In genomic region chr11:134393638-134394037, GRCh38 we compare ENCODE assay signal across 11 cellular contexts. TPM values are rescaled to one million over a fixed set of nuclear protein-coding genes. Genes with fewer than 3 reads are reported as not detected.
DNase-seq lines count a peak whose midpoint lies in the region; ATAC-seq and TF ChIP-seq lines count a peak whose summit lies in the region.
"Had no signal": no experiment of that assay in that cellular context is flagged by ENCODE, and none has a peak within 500 bp of the region (broad histone marks: within the 10 kb centered on the region; RNA-seq: fewer than 3 reads in every experiment).

No MANE protein-coding gene starts in this region.

- 45% methylated on average over 14 of the region's 14 CpGs for WGBS in hepatocyte (ENCODE audit: low lambda C conversion rate, missing lambda C conversion rate)
- WGBS in spleen, 5 donors: 41 to 50% (median 43%) methylated on average over 13 to 14 of the region's 14 CpGs

- no peaks in the 10 kb centered on the region for H3K36me3 ChIP-seq in PC-3 (ENCODE audit: low read depth, low read length)
- H3K36me3 ChIP-seq in hepatocyte (replicated peaks; ENCODE audit: insufficient read depth, low read depth): no peaks in the 10 kb centered on the region
- no peaks in the 10 kb centered on the region for H3K36me3 ChIP-seq in spleen

- H3K27ac ChIP-seq in PC-3 (ENCODE audit: low read length): no peak overlapping the region
- H3K27ac ChIP-seq in hepatocyte: no peak overlapping the region
- H3K27ac ChIP-seq in spleen: no peak overlapping the region

- BruUV-seq in PC-3 (replicated peaks; lab: Mats Ljungman, UMichigan): no TSS peak

- DNase-seq in NCI-H1417 (lab: John Stamatoyannopoulos, UW) (peak in 2 of 3 experiments; percentile 9 to 51), NCI-H1417 treated with DMSO at 0.1 percent for 48 hours (lab: John Stamatoyannopoulos, UW) (no peak), PC-3 (peak; percentile 6), hepatocyte (ENCODE audit: low spot score) (peak; percentile 65), sciatic nerve (ENCODE audit: low spot score) (no peak), spleen (no peak)
- DNase-seq: activated T-cell treated with anti-CD3 and anti-CD28 coated beads, Interleukin-2, amount 50 U/mL, for 24 hours; NCI-H187 treated with DMSO at 0.1 percent for 48 hours had no signal

- H2AFZ ChIP-seq in PC-3 (ENCODE audit: low read length) (no peak overlapping the region), hepatocyte (no peak overlapping the region)

- no peaks in the 10 kb centered on the region for H4K20me1 ChIP-seq in PC-3 (ENCODE audit: low read length)
- H4K20me1 ChIP-seq in hepatocyte (ENCODE audit: insufficient read depth, poor library complexity, severe bottlenecking): no peaks in the 10 kb centered on the region

- ATAC-seq in PC-3 (peak; percentile 86), sciatic nerve (peak; percentile 50), GM21723 (IDR thresholded peaks at IDR 0.05; ENCODE audit: unreplicated experiment) (no peak), HG03354 (IDR thresholded peaks at IDR 0.05; ENCODE audit: poor library complexity, severe bottlenecking, unreplicated experiment) (no peak)

- H3K79me2 ChIP-seq in PC-3 (ENCODE audit: low read length) (no peaks in the 10 kb centered on the region), hepatocyte (no peaks in the 10 kb centered on the region)

- no peak for TF ChIP-seq POLR2A in spleen (IDR thresholded peaks at IDR 0.05)

- H3K4me1 ChIP-seq in PC-3 (ENCODE audit: insufficient read depth, low read length) (no peaks in the 10 kb centered on the region), hepatocyte (ENCODE audit: insufficient read depth) (no peaks in the 10 kb centered on the region), spleen (no peaks in the 10 kb centered on the region)

- H3K9me3 ChIP-seq in PC-3 (ENCODE audit: low read length): no peaks in the 10 kb centered on the region
- no peaks in the 10 kb centered on the region for H3K9me3 ChIP-seq in hepatocyte (ENCODE audit: low read depth)
- no peaks in the 10 kb centered on the region for H3K9me3 ChIP-seq in spleen

- no peak overlapping the region for H3K4me3 ChIP-seq in PC-3 (ENCODE audit: low read length)
- no peak overlapping the region for H3K4me3 ChIP-seq in hepatocyte
- H3K4me3 ChIP-seq in spleen: no peak overlapping the region

- no peak overlapping the region for H3K9ac ChIP-seq in PC-3 (ENCODE audit: low read length)

- intact Hi-C loops in PC-3 (cut with micrococcal nuclease) (no loop called here), sciatic nerve (cut with DNase I) (no loop called here), spleen (cut with DNase I; ENCODE audit: low total_unique reads) (no loop called here)

- TF ChIP-seq CTCF in PC-3 (conservative IDR thresholded peaks at IDR 0.05; ENCODE audit: low read depth, low read length) (peak; percentile 34; the same call in 1 of the 2 replicates), hepatocyte (IDR thresholded peaks at IDR 0.05; ENCODE audit: poor library complexity) (peak; percentile 31), spleen (IDR thresholded peaks at IDR 0.05 in 8 of 11, conservative IDR thresholded peaks at IDR 0.05 in 3 of 11) (peak in 1 of 11 experiments; percentile 19)

- no peaks in the 10 kb centered on the region for H3F3A ChIP-seq in PC-3 (ENCODE audit: low read length, unreplicated experiment)

- H3K4me2 ChIP-seq in PC-3 (ENCODE audit: low read length) (no peak overlapping the region), hepatocyte (no peak overlapping the region)

- H3K9me2 ChIP-seq in PC-3 (replicated peaks; ENCODE audit: low read length) (no peaks in the 10 kb centered on the region), hepatocyte (replicated peaks; ENCODE audit: insufficient read depth) (no peaks in the 10 kb centered on the region)

- H3K27me3 ChIP-seq in PC-3 (ENCODE audit: low read length) (peaks cover 21% of the 10 kb centered on the region; the same call in 1 of the 2 replicates), hepatocyte (no peaks in the 10 kb centered on the region), spleen (replicated peaks in 1 of 7) (peaks cover 0 to 52% (median 0%) of the 10 kb centered on the region in 7 donors)

- POLR2A ChIA-PET in PC-3 (lab: Charles Lee; ENCODE audit: unreplicated experiment): no interaction called here

- CTCF ChIA-PET in PC-3 (lab: Charles Lee): no interaction called here

RNA-seq across cellular contexts. Expression of gene B3GAT1, which starts 18.4 kb away (rescaled TPM):
- total RNA-seq in PC-3 (2014; rRNA removed): not detected in 2 replicates
- 0.17 and 0.20 TPM in 2 replicates for total RNA-seq in hepatocyte
- 0.40 TPM in 1 of 2 replicates, not detected in the other for polyA plus RNA-seq in hepatocyte
- total RNA-seq in sciatic nerve: 23.3 TPM
- total RNA-seq in spleen: 1 to 10 TPM in 6 of 7 donors, under 1 TPM in 1; 0.81 to 4.0 (median 1.7) TPM
- 1 to 10 TPM in 1 of 3 donors, under 1 TPM in 2; 0.43 to 2.1 (median 0.96) TPM for polyA plus RNA-seq in spleen
- total RNA-seq: osteoblast had no signal

Comparison
In these comparisons a context has a peak if more than half of its experiments do, and no peak if none do; other contexts are left out.
1. DNase-seq: peak in NCI-H1417 (2 of 3), PC-3 (single experiment) and hepatocyte (single experiment); none in NCI-H1417 treated with DMSO at 0.1 percent for 48 hours (single experiment), sciatic nerve (single experiment) and spleen (single experiment).
2. ATAC-seq: peak in PC-3 (single experiment) and sciatic nerve (single experiment); none in GM21723 (single experiment) and HG03354 (single experiment).